9 cellular contexts compared by ENCODE assay signal in the genomic region with DNA sequence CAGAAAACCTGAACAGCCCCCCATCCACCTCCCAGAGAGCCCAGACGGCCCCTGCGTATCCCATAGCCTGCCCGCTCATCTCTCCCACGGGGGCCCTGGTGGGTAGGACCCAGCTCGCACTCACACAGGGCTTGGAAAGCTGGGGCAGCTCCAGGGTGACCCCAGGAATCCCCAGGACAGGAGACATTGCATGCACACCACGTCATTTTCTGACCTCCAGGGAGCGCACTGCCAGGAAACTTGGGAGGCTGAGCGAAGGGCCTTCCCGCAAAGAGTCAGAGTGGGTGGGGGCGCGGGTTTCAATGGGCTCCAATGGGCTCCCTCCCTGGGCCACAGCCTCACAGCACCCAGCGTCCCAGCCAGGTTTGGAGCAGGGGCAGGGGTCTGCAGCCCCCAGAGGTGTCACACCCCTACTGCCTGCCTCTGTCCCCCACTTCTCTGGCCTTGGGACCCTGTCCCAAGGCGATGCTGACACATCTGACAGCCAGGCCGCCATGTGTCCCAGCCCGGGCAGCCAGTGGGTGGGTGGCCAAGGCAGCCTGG. TPM values are rescaled to one million over a fixed set of nuclear protein-coding genes. Genes with fewer than 3 reads are reported as not detected.
A peak's percentile ranks its signal among the peaks of the same experiment; 100 is the strongest.
DNase-seq lines count a peak whose midpoint lies in the region; ATAC-seq and TF ChIP-seq lines count a peak whose summit lies in the region.
"Had no signal": no experiment of that assay in that cellular context is flagged by ENCODE, and none has a peak within 500 bp of the region (broad histone marks: within the 10 kb centered on the region; RNA-seq: fewer than 3 reads in every experiment).

No MANE protein-coding gene starts in this region.

- H3K4me1 Mint-ChIP-seq in mesothelial cell of epicardium = peaks cover 38% of the 10 kb centered on the region

- no peak for ATAC-seq in stimulated activated naive CD8-positive, alpha-beta T cell treated with anti-CD3 and anti-CD28 coated beads, Interleukin-15, Interleukin-2, amounts not matched to agents 100 U/mL and 50 U/mL, for 24 hours

- peak overlapping the region; percentile 36 for H3K27ac ChIP-seq in brain microvascular endothelial cell

- H3K4me3 ChIP-seq in AG10803 (ENCODE audit: low read length) (no peak overlapping the region), brain microvascular endothelial cell (ENCODE audit: low read depth, low read length) (no peak overlapping the region)

- H3K4me3 Mint-ChIP-seq in mesothelial cell of epicardium = no peak overlapping the region
- H3K4me3 Mint-ChIP-seq: activated naive CD8-positive, alpha-beta T cell had no signal

- H3K27ac Mint-ChIP-seq in mesothelial cell of epicardium = peak overlapping the region; percentile 66
- H3K27ac Mint-ChIP-seq: activated naive CD8-positive, alpha-beta T cell had no signal

- DNase-seq in AG10803 (ENCODE audit: low read depth) (peak; percentile 65), Kasumi-1 (lab: John Stamatoyannopoulos, UW) (peak; percentile 25 to 29), brain microvascular endothelial cell (peak; percentile 67), mesothelial cell of epicardium (ENCODE audit: low spot score in 2 of 2, unreplicated experiment in 2 of 2) (no peak), anterior cingulate cortex (lab: John Stamatoyannopoulos, UW) (no peak), NCI-H1048 (lab: John Stamatoyannopoulos, UW) (no peak), DMS79 treated with DMSO at 0.1 percent for 48 hours (lab: John Stamatoyannopoulos, UW) (no peak)
- DNase-seq in stimulated activated naive CD8-positive, alpha-beta T cell treated with anti-CD3 and anti-CD28 coated beads, Interleukin-15, Interleukin-2, amounts not matched to agents 100 U/mL and 50 U/mL, for 24 hours = no peak

- no peaks in the 10 kb centered on the region for H3K27me3 Mint-ChIP-seq in mesothelial cell of epicardium (ENCODE audit: low read depth)
- H3K27me3 Mint-ChIP-seq: activated naive CD8-positive, alpha-beta T cell had no signal

- in situ Hi-C loops in brain microvascular endothelial cell (cut with HindIII; ENCODE audit: low pct_ligation_motif_present, low sequenced_read_pairs) = no loop called here

- no peaks in the 10 kb centered on the region for H3K9me3 Mint-ChIP-seq in mesothelial cell of epicardium

- no peaks in the 10 kb centered on the region for H3K36me3 ChIP-seq in brain microvascular endothelial cell (replicated peaks)

- H3K36me3 Mint-ChIP-seq in mesothelial cell of epicardium = no peaks in the 10 kb centered on the region
- H3K36me3 Mint-ChIP-seq: activated naive CD8-positive, alpha-beta T cell had no signal

- no peaks in the 10 kb centered on the region for H3K27me3 ChIP-seq in brain microvascular endothelial cell (replicated peaks)

- TF ChIP-seq CTCF in AG10803 (conservative IDR thresholded peaks at IDR 0.05; ENCODE audit: low read length) (peak; percentile 31; the same call in 1 of the 2 replicates), brain microvascular endothelial cell (IDR thresholded peaks at IDR 0.05; ENCODE audit: low read depth, low read length, missing control alignments) (peak; percentile 67), mesothelial cell of epicardium (IDR thresholded peaks at IDR 0.05; ENCODE audit: unreplicated experiment) (no peak)

RNA-seq across cellular contexts. Expression of a gene that starts 8.2 kb away (rescaled TPM):
- total RNA-seq in mesothelial cell of epicardium = 1.2 to 2.1 TPM (median 1.9 TPM) in 3 replicates

RNA-seq across cellular contexts. Expression of a gene that starts 12.2 kb away (rescaled TPM):
- total RNA-seq in mesothelial cell of epicardium = 0.59 to 1.3 TPM in 2 of 3 replicates, not detected in the other

RNA-seq across cellular contexts. Expression of a gene that starts 26.3 kb away (rescaled TPM):
- 4.9 to 5.2 TPM (median 4.9 TPM) in 3 replicates for total RNA-seq in mesothelial cell of epicardium

Comparison
In these comparisons a context has a peak if more than half of its experiments do, and no peak if none do; other contexts are left out.
1. DNase-seq: peak in AG10803 (single experiment), Kasumi-1 (2 of 2) and brain microvascular endothelial cell (single experiment); none in mesothelial cell of epicardium (0 of 2), stimulated activated naive CD8-positive, alpha-beta T cell treated with anti-CD3 and anti-CD28 coated beads, Interleukin-15, Interleukin-2, amounts not matched to agents 100 U/mL and 50 U/mL, for 24 hours (single experiment), anterior cingulate cortex (0 of 58), NCI-H1048 (single experiment) and DMS79 treated with DMSO at 0.1 percent for 48 hours (single experiment).